ENCODE assay signal across 1 cellular context in the genomic region with DNA sequence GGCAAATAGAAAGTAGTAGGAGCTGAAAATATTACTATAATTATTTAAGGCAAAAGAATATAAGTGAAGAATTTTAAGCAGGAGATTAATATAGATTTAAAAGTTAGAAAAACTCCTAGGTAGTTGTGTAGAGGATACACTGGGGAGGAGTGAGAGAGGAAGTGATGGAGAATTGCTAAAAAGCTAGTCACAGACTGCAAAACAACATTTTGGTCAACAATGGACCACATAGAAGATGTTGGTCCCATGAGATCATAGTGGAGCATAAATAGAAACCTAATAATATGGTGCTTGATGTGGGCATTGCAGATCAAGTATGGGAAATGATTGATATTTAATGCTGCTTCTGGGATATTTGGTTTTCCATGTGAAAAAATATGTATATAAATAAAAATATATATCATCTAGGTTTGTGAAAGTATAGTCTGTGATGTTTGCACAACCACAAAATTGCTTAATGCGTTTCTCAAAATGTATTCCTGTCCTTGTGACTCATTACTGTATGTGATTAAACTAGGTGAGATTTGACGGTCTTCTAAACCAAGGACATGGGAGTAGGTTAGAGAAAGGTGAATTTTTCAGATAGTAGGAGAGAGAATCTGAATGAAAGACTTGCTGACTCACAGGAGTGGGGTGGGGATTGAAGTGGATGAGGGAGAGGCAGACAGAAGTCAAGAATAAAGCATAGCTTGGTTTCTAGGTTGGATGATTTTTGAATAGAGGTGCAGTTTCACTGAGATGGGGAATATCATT.
TF ChIP-seq lines count a peak whose summit lies in the region.

No MANE protein-coding gene starts in this region.

TF ChIP-seq in K562, 482 proteins besides CTCF, POLR2A, EP300 and RAD21 (continued from another document):
- TF ChIP-seq, protein P1, sequence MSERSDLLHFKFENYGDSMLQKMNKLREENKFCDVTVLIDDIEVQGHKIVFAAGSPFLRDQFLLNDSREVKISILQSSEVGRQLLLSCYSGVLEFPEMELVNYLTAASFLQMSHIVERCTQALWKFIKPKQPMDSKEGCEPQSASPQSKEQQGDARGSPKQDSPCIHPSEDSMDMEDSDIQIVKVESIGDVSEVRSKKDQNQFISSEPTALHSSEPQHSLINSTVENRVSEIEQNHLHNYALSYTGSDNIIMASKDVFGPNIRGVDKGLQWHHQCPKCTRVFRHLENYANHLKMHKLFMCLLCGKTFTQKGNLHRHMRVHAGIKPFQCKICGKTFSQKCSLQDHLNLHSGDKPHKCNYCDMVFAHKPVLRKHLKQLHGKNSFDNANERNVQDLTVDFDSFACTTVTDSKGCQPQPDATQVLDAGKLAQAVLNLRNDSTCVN (CRISPR knock-in tag; IDR thresholded peaks at IDR 0.05) = no peak
- TF ChIP-seq DPF2 (IDR thresholded peaks at IDR 0.05) = peak; percentile 46; the same call in 1 of the 2 replicates
- no peak for TF ChIP-seq BRD9 (IDR thresholded peaks at IDR 0.05; ENCODE audit: low read depth, partially characterized antibody)
- TF ChIP-seq KDM1A (IDR thresholded peaks at IDR 0.05) = peak; percentile 15 to 27; a peak in 1 of 4 replicates
- TF ChIP-seq MEF2A (IDR thresholded peaks at IDR 0.05; ENCODE audit: control insufficient read depth, low read depth, low read length) = peak; percentile 64; the same call in 1 of the 2 replicates
- TF ChIP-seq NFE2 (IDR thresholded peaks at IDR 0.05; ENCODE audit: low read depth) = peak; percentile 72
- TF ChIP-seq ZKSCAN3 (CRISPR knock-in tag; IDR thresholded peaks at IDR 0.05) = no peak
- peak; percentile 39; the same call in 1 of the 2 replicates for TF ChIP-seq ARID1B (IDR thresholded peaks at IDR 0.05)
